In the genomic region with DNA sequence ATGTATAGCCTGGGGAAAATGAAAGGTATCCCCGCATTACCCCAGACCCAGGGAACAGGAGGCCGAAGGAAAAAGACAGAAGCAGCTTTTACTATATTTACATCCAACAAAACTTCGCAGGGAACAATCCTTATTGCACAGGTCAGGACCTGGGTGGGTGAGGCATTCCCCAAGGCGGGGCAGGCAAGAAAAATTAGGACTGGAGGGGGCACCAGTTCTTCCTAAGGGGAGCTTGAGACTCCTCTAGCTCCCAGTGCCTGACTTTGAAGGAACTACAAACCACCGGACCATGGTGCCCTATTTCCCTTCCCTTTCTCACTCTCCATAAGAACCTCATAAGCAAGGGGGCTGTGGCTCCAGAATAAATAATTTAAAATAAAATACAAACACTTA, we compare ENCODE assay signal across 19 cellular contexts. TPM values are rescaled to one million over a fixed set of nuclear protein-coding genes. Genes with fewer than 3 reads are reported as not detected.
DNase-seq lines count a peak whose midpoint lies in the region; ATAC-seq and TF ChIP-seq lines count a peak whose summit lies in the region.
"Had no signal": no experiment of that assay in that cellular context is flagged by ENCODE, and none has a peak within 500 bp of the region (broad histone marks: within the 10 kb centered on the region; RNA-seq: fewer than 3 reads in every experiment).

No MANE protein-coding gene starts in this region.

- no peaks in the 10 kb centered on the region for H3K9me3 Mint-ChIP-seq in activated T-cell treated with anti-CD3 and anti-CD28 coated beads, Interleukin-2, amount 50 U/mL, for 24 hours
- no peaks in the 10 kb centered on the region for H3K9me3 Mint-ChIP-seq in activated T-cell treated with anti-CD3 and anti-CD28 coated beads, Interleukin-2, amount 50 U/mL, for 4 hours
- no peaks in the 10 kb centered on the region for H3K9me3 Mint-ChIP-seq in activated naive CD8-positive, alpha-beta T cell treated with anti-CD3 and anti-CD28 coated beads, Interleukin-2, amount 10 ng/mL, durations not matched to agents 7 days and 5 days
- H3K9me3 Mint-ChIP-seq in naive B cell = no peaks in the 10 kb centered on the region

- POLR2A ChIA-PET in activated naive CD8-positive, alpha-beta T cell treated with anti-CD3 and anti-CD28 coated beads, Interleukin-2, amount 10 ng/mL, durations not matched to agents 7 days and 5 days (lab: Charles Lee) = interaction anchor here (1.3 to 2.8 kb wide), 3 partner anchors 10 to 17 kb away, joined by 3 to 13 read pairs (median 7); a partner anchor contains a TSS

- no peak overlapping the region for H3K4me3 ChIP-seq in hepatocyte
- H3K4me3 ChIP-seq: A549, esophagus squamous epithelium, psoas muscle had no signal

- no peaks in the 10 kb centered on the region for H3K4me1 ChIP-seq in hepatocyte (ENCODE audit: insufficient read depth)
- H3K4me1 ChIP-seq: A549, psoas muscle had no signal

- ATAC-seq in activated T-cell treated with anti-CD3 and anti-CD28 coated beads, Interleukin-2, amount 50 U/mL, for 4 hours = no peak
- ATAC-seq in activated naive CD8-positive, alpha-beta T cell treated with anti-CD3 and anti-CD28 coated beads, Interleukin-2, amount 10 ng/mL, durations not matched to agents 7 days and 5 days (ENCODE audit: low read depth) = no peak
- ATAC-seq in naive B cell (ENCODE audit: low read depth in 2 of 2) (no peak), HG03378 (IDR thresholded peaks at IDR 0.05; ENCODE audit: unreplicated experiment) (no peak)
- ATAC-seq: left ventricle myocardium superior, psoas muscle had no signal

- peak overlapping the region; percentile 76 for H3K27ac Mint-ChIP-seq in activated T-cell treated with anti-CD3 and anti-CD28 coated beads, Interleukin-2, amount 50 U/mL, for 24 hours
- H3K27ac Mint-ChIP-seq in activated naive CD8-positive, alpha-beta T cell treated with anti-CD3 and anti-CD28 coated beads, Interleukin-2, amount 10 ng/mL, durations not matched to agents 7 days and 5 days = no peak overlapping the region
- peak overlapping the region in 5 of 6 donors; percentile 43 to 72 (median 60) for H3K27ac Mint-ChIP-seq in naive B cell

- H3K79me2 ChIP-seq in hepatocyte = no peaks in the 10 kb centered on the region

- no peaks in the 10 kb centered on the region for H3K36me3 ChIP-seq in hepatocyte (replicated peaks; ENCODE audit: insufficient read depth, low read depth)

- H3K9me3 ChIP-seq in hepatocyte (ENCODE audit: low read depth) = no peaks in the 10 kb centered on the region
- H3K9me3 ChIP-seq: A549, esophagus squamous epithelium, psoas muscle had no signal

- H3K4me3 Mint-ChIP-seq in activated T-cell treated with anti-CD3 and anti-CD28 coated beads, Interleukin-2, amount 50 U/mL, for 24 hours = no peak overlapping the region
- H3K4me3 Mint-ChIP-seq in activated T-cell treated with anti-CD3 and anti-CD28 coated beads, Interleukin-2, amount 50 U/mL, for 4 hours = no peak overlapping the region
- no peak overlapping the region for H3K4me3 Mint-ChIP-seq in activated naive CD8-positive, alpha-beta T cell treated with anti-CD3 and anti-CD28 coated beads, Interleukin-2, amount 10 ng/mL, durations not matched to agents 7 days and 5 days
- no peak overlapping the region for H3K4me3 Mint-ChIP-seq in naive B cell

- H3K27me3 ChIP-seq in hepatocyte = no peaks in the 10 kb centered on the region
- H3K27me3 ChIP-seq: esophagus squamous epithelium had no signal

- H2AFZ ChIP-seq in hepatocyte = no peak overlapping the region

- 92% methylated on average over 5 of the region's 5 CpGs for WGBS in hepatocyte (ENCODE audit: low lambda C conversion rate, missing lambda C conversion rate)

- no peak overlapping the region for H3K4me2 ChIP-seq in hepatocyte
- H3K4me2 ChIP-seq: A549 had no signal

- H3K27ac ChIP-seq in substantia nigra (ENCODE audit: low read depth, low read length, poor library complexity, severe bottlenecking) (peak overlapping the region; percentile 99), hepatocyte (no peak overlapping the region)
- H3K27ac ChIP-seq: A549, psoas muscle had no signal

- peaks cover 51% of the 10 kb centered on the region for H3K36me3 Mint-ChIP-seq in activated T-cell treated with anti-CD3 and anti-CD28 coated beads, Interleukin-2, amount 50 U/mL, for 24 hours (ENCODE audit: low read depth)
- H3K36me3 Mint-ChIP-seq in activated T-cell treated with anti-CD3 and anti-CD28 coated beads, Interleukin-2, amount 50 U/mL, for 4 hours (ENCODE audit: insufficient read depth) = peaks cover 6% of the 10 kb centered on the region
- peaks cover 13% of the 10 kb centered on the region for H3K36me3 Mint-ChIP-seq in activated naive CD8-positive, alpha-beta T cell treated with anti-CD3 and anti-CD28 coated beads, Interleukin-2, amount 10 ng/mL, durations not matched to agents 7 days and 5 days
- peaks cover 0 to 7% of the 10 kb centered on the region in 2 donors for H3K36me3 Mint-ChIP-seq in naive B cell

- H3K4me1 Mint-ChIP-seq in activated T-cell treated with anti-CD3 and anti-CD28 coated beads, Interleukin-2, amount 50 U/mL, for 24 hours (ENCODE audit: low read depth) = peaks cover 12% of the 10 kb centered on the region
- peaks cover 4% of the 10 kb centered on the region for H3K4me1 Mint-ChIP-seq in activated T-cell treated with anti-CD3 and anti-CD28 coated beads, Interleukin-2, amount 50 U/mL, for 4 hours (ENCODE audit: low read depth)
- H3K4me1 Mint-ChIP-seq in activated naive CD8-positive, alpha-beta T cell treated with anti-CD3 and anti-CD28 coated beads, Interleukin-2, amount 10 ng/mL, durations not matched to agents 7 days and 5 days = peaks cover 12% of the 10 kb centered on the region
- H3K4me1 Mint-ChIP-seq in naive B cell = peaks cover 7 to 15% (median 14%) of the 10 kb centered on the region in 3 donors

- no peaks in the 10 kb centered on the region for H3K9me2 ChIP-seq in hepatocyte (replicated peaks; ENCODE audit: insufficient read depth)

- no peaks in the 10 kb centered on the region for H3K27me3 Mint-ChIP-seq in activated T-cell treated with anti-CD3 and anti-CD28 coated beads, Interleukin-2, amount 50 U/mL, for 24 hours
- H3K27me3 Mint-ChIP-seq in activated T-cell treated with anti-CD3 and anti-CD28 coated beads, Interleukin-2, amount 50 U/mL, for 4 hours (ENCODE audit: low read depth) = no peaks in the 10 kb centered on the region
- H3K27me3 Mint-ChIP-seq in activated naive CD8-positive, alpha-beta T cell treated with anti-CD3 and anti-CD28 coated beads, Interleukin-2, amount 10 ng/mL, durations not matched to agents 7 days and 5 days = no peaks in the 10 kb centered on the region
- H3K27me3 Mint-ChIP-seq in naive B cell = no peaks in the 10 kb centered on the region

- no peak for TF ChIP-seq CTCF in hepatocyte (IDR thresholded peaks at IDR 0.05; ENCODE audit: poor library complexity)

- no peak for DNase-seq in activated T-cell treated with anti-CD3 and anti-CD28 coated beads, Interleukin-2, amount 50 U/mL, for 24 hours
- no peak for DNase-seq in activated T-cell treated with anti-CD3 and anti-CD28 coated beads, Interleukin-2, amount 50 U/mL, for 4 hours
- peak; percentile 8 for DNase-seq in activated naive CD8-positive, alpha-beta T cell treated with anti-CD3 and anti-CD28 coated beads, Interleukin-2, amount 10 ng/mL, durations not matched to agents 7 days and 5 days
- DNase-seq in naive B cell (no peak), substantia nigra (lab: John Stamatoyannopoulos, UW) (peak in 1 of 49 donors; percentile 50), hepatocyte (ENCODE audit: low spot score) (no peak), HK-2 (ENCODE audit: unreplicated experiment) (no peak)
- DNase-seq: activated CD4-positive, alpha-beta T cell treated with anti-CD3 and anti-CD28 coated beads, Interleukin-2, amount 50 U/mL, for 1 hour; activated naive CD4-positive, alpha-beta T cell treated with anti-CD3 and anti-CD28 coated beads, Interleukin-2, amount 50 U/mL, for 16 hours; esophagus squamous epithelium; GOT3; left ventricle myocardium superior; NCI-H187; NCI-H446; psoas muscle; small intestine; stimulated activated CD4-positive, alpha-beta T cell treated with anti-CD3 and anti-CD28 coated beads, Interleukin-4, amount 100 ng/mL, for 4 hours had no signal

- H4K20me1 ChIP-seq in hepatocyte (ENCODE audit: insufficient read depth, poor library complexity, severe bottlenecking) = no peaks in the 10 kb centered on the region

RNA-seq across cellular contexts. Expression of a gene that starts 6.7 kb away (rescaled TPM):
- 10 to 100 TPM; 57.3 to 58.3 (median 57.7) TPM for total RNA-seq in activated T-cell treated with anti-CD3 and anti-CD28 coated beads, Interleukin-2, amount 50 U/mL, for 4 hours
- total RNA-seq in activated naive CD8-positive, alpha-beta T cell treated with anti-CD3 and anti-CD28 coated beads, Interleukin-2, amount 10 ng/mL, durations not matched to agents 7 days and 5 days = 10 to 100 TPM; 86.3 to 96.7 TPM
- polyA plus RNA-seq in naive B cell (ENCODE audit: low read depth in 6 of 6) (1 to 10 TPM; 4.0 to 7.0 (median 5.1) TPM), hepatocyte (5.4 TPM in 2 replicates)
- total RNA-seq in hepatocyte = 7.4 and 11.7 TPM in 2 replicates

RNA-seq across cellular contexts. Expression of a gene that starts 17.1 kb away (rescaled TPM):
- 100 to 1,000 TPM; 110 to 117 (median 115) TPM for total RNA-seq in activated T-cell treated with anti-CD3 and anti-CD28 coated beads, Interleukin-2, amount 50 U/mL, for 4 hours
- 100 to 1,000 TPM; 173 to 183 TPM for total RNA-seq in activated naive CD8-positive, alpha-beta T cell treated with anti-CD3 and anti-CD28 coated beads, Interleukin-2, amount 10 ng/mL, durations not matched to agents 7 days and 5 days
- 10 to 100 TPM in 5 of 6 donors, 1 to 10 TPM in 1; 6.5 to 52.8 (median 29.7) TPM for polyA plus RNA-seq in naive B cell (ENCODE audit: low read depth in 6 of 6)
- total RNA-seq in hepatocyte = 8.8 and 15.4 TPM in 2 replicates
- 22.3 and 30.6 TPM in 2 replicates for polyA plus RNA-seq in hepatocyte

RNA-seq across cellular contexts. Expression of a gene that starts 29.0 kb away (rescaled TPM):
- total RNA-seq in activated T-cell treated with anti-CD3 and anti-CD28 coated beads, Interleukin-2, amount 50 U/mL, for 4 hours = 10 to 100 TPM; 43.7 to 56.0 (median 51.7) TPM
- 100 to 1,000 TPM; 104 to 115 TPM for total RNA-seq in activated naive CD8-positive, alpha-beta T cell treated with anti-CD3 and anti-CD28 coated beads, Interleukin-2, amount 10 ng/mL, durations not matched to agents 7 days and 5 days
- 10 to 100 TPM; 24.6 to 59.8 (median 35.8) TPM for polyA plus RNA-seq in naive B cell (ENCODE audit: low read depth in 6 of 6)
- total RNA-seq in hepatocyte = 7.6 and 10.5 TPM in 2 replicates
- polyA plus RNA-seq in hepatocyte = 27.1 and 28.0 TPM in 2 replicates

RNA-seq across cellular contexts. Expression of a gene that starts 33.9 kb away (rescaled TPM):
- 10 to 100 TPM; 72.6 to 79.3 (median 73.9) TPM for total RNA-seq in activated T-cell treated with anti-CD3 and anti-CD28 coated beads, Interleukin-2, amount 50 U/mL, for 4 hours
- 10 to 100 TPM; 29.6 to 31.1 TPM for total RNA-seq in activated naive CD8-positive, alpha-beta T cell treated with anti-CD3 and anti-CD28 coated beads, Interleukin-2, amount 10 ng/mL, durations not matched to agents 7 days and 5 days
- polyA plus RNA-seq in naive B cell (ENCODE audit: low read depth in 6 of 6) (10 to 100 TPM; 36.0 to 66.7 (median 52.6) TPM), hepatocyte (163 and 174 TPM in 2 replicates)
- total RNA-seq in hepatocyte = 141 and 158 TPM in 2 replicates

RNA-seq across cellular contexts. Expression of a gene that starts 38.3 kb away (rescaled TPM):
- total RNA-seq in activated T-cell treated with anti-CD3 and anti-CD28 coated beads, Interleukin-2, amount 50 U/mL, for 4 hours = 1 to 10 TPM; 4.2 to 4.3 (median 4.3) TPM
- 10 to 100 TPM in 1 of 2 experiments, 1 to 10 TPM in 1; 8.2 to 10.0 TPM for total RNA-seq in activated naive CD8-positive, alpha-beta T cell treated with anti-CD3 and anti-CD28 coated beads, Interleukin-2, amount 10 ng/mL, durations not matched to agents 7 days and 5 days
- 10 to 100 TPM; 12.2 to 16.9 (median 15.6) TPM for polyA plus RNA-seq in naive B cell (ENCODE audit: low read depth in 6 of 6)
- total RNA-seq in hepatocyte = 10.9 and 15.1 TPM in 2 replicates
- 8.6 and 16.6 TPM in 2 replicates for polyA plus RNA-seq in hepatocyte
